Comparison of ENCODE assay signal across 15 cellular contexts in the genomic region with DNA sequence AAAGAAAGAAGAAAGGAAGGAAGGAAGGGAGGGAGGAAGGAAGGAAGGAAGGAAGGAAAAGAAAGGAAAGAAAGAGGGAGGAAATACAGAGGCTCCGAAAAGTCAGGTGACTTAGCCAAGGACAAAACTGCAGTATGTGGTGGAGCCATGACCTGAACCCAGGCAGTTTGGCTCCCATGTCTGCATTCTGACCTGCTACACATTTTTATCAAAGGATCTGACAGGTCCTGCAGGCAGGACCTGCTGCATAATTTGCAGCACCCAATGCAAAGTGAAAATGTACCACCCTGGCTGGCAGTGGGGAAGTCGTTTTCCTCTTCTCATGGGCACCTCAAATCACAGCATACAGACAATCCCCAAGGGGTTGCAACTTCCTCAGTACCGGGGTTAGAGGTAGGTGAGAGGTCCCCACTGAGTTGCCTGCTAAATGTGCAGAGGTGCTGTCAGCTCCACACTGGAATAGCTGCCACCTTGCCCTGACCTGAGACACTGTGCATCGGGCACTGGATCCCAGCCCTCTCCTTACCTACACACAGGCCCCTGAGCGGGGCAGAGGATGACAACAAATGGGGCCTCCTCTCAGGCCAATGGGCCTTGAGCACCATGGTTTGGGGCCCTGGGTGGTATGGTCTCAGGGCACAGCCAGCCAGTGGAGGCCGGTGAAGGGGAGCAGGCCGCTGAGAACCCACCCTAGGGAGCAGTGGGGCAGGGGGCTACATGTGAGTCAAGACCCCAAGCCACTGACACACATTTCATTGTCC.
"Had no signal": no experiment of that assay in that cellular context is flagged by ENCODE, and none has a peak within 500 bp of the region (broad histone marks: within the 10 kb centered on the region; RNA-seq: fewer than 3 reads in every experiment).

No MANE protein-coding gene starts in this region.

- H3K9me3 ChIP-seq: lower lobe of right lung, neutrophil had no signal

- DNase-seq: activated CD4-positive, alpha-beta memory T cell treated with anti-CD3 and anti-CD28 coated beads for 36 hours; activated gamma-delta T cell; activated naive CD8-positive, alpha-beta T cell treated with anti-CD3 and anti-CD28 coated beads, Interleukin-2, amount 10 ng/mL, durations not matched to agents 7 days and 5 days; activated T-cell treated with anti-CD3 and anti-CD28 coated beads, Interleukin-2, amount 50 U/mL, for 48 hours; aorta; immature natural killer cell; left cardiac atrium; lower lobe of right lung; naive thymus-derived CD4-positive, alpha-beta T cell; posterior cingulate gyrus; substantia nigra; T1000; trophoblast cell had no signal

- H3K27me3 ChIP-seq: breast epithelium, neutrophil had no signal

- H3K27ac ChIP-seq: breast epithelium, lower lobe of right lung, neutrophil had no signal

- ATAC-seq: left cardiac atrium; lower lobe of right lung; naive thymus-derived CD4-positive, alpha-beta T cell had no signal

- H3K4me3 ChIP-seq: breast epithelium, lower lobe of right lung had no signal

- H3K36me3 ChIP-seq: breast epithelium, lower lobe of right lung, neutrophil had no signal

- H3K4me1 ChIP-seq: breast epithelium, lower lobe of right lung had no signal
